Comparison of ENCODE assay signal across 8 cellular contexts in genomic region chr22:43945632-43946390, GRCh38. TPM values are rescaled to one million over a fixed set of nuclear protein-coding genes. Genes with fewer than 3 reads are reported as not detected.
DNase-seq lines count a peak whose midpoint lies in the region; ATAC-seq, FAIRE-seq and TF ChIP-seq lines count a peak whose summit lies in the region.

No MANE protein-coding gene starts in this region.

- no peak overlapping the region for H3K9ac ChIP-seq in HUES48 (ENCODE audit: low read depth, low read length)
- H3K9ac ChIP-seq in adipocyte (ENCODE audit: low read length): no peak overlapping the region

- WGBS in right cardiac atrium: 50% methylated on average over 12 of the region's 12 CpGs

- no peak for FAIRE-seq in D721Med (lab: Jason Lieb, UNC)

- no peaks in the 10 kb centered on the region for H3K4me1 ChIP-seq in HUES48 (ENCODE audit: control insufficient read depth, insufficient read depth, low read length)
- no peaks in the 10 kb centered on the region for H3K4me1 ChIP-seq in adipocyte (ENCODE audit: control insufficient read depth, insufficient read depth, low read length)
- H3K4me1 ChIP-seq in right cardiac atrium (ENCODE audit: control insufficient read depth, insufficient read depth, low read length): no peaks in the 10 kb centered on the region

- H3K9me3 ChIP-seq in HUES48 (ENCODE audit: control insufficient read depth, insufficient read depth, low read length) (no peaks in the 10 kb centered on the region), adipocyte (ENCODE audit: control insufficient read depth, low read length) (peaks cover 4% of the 10 kb centered on the region), right cardiac atrium (ENCODE audit: control insufficient read depth, low read length) (no peaks in the 10 kb centered on the region)

- ATAC-seq in right cardiac atrium (peak; percentile 81 to 83), GM19397 (IDR thresholded peaks at IDR 0.05; ENCODE audit: unreplicated experiment) (no peak), HG02870 (IDR thresholded peaks at IDR 0.05; ENCODE audit: unreplicated experiment) (no peak)

- DNase-seq in D721Med (ENCODE audit: insufficient read length, low spot score) (no peak), SW480 (ENCODE audit: low spot score) (peak; percentile 56), adipocyte (ENCODE audit: low read depth) (peak; percentile 83), right cardiac atrium (peak; percentile 53 to 80 (median 72))
- peak; percentile 39 to 66 for DNase-seq in stimulated activated CD4-positive, alpha-beta T cell treated with anti-CD3 and anti-CD28 coated beads, Interleukin-12 subunit alpha, Interleukin-12 subunit beta, amount 100 ng/mL, for 24 hours (ENCODE audit: low read depth in 2 of 2)

- TF ChIP-seq CTCF in D721Med (IDR thresholded peaks at IDR 0.05; ENCODE audit: insufficient read depth, missing control alignments): peak; percentile 63

- H3K36me3 ChIP-seq in HUES48 (ENCODE audit: control insufficient read depth, insufficient read depth, low read length) (peaks cover 52% of the 10 kb centered on the region), adipocyte (ENCODE audit: control insufficient read depth, insufficient read depth, low read length, severe bottlenecking) (peaks cover 92% of the 10 kb centered on the region)

- H3K27me3 ChIP-seq in HUES48 (ENCODE audit: control insufficient read depth, insufficient read depth, low read length) (no peaks in the 10 kb centered on the region), adipocyte (replicated peaks; ENCODE audit: control insufficient read depth, insufficient read depth, low read length) (no peaks in the 10 kb centered on the region), right cardiac atrium (ENCODE audit: control insufficient read depth, insufficient read depth) (no peaks in the 10 kb centered on the region)

- H3K27ac ChIP-seq in HUES48 (ENCODE audit: low read depth, low read length): peak overlapping the region; percentile 32
- no peak overlapping the region for H3K27ac ChIP-seq in right cardiac atrium (ENCODE audit: low read length)

- no peak overlapping the region for H3K4me3 ChIP-seq in HUES48 (ENCODE audit: low read depth, low read length)
- no peak overlapping the region for H3K4me3 ChIP-seq in adipocyte (ENCODE audit: low read length)
- H3K4me3 ChIP-seq in right cardiac atrium (ENCODE audit: low read length): no peak overlapping the region

- intact Hi-C loops in right cardiac atrium (cut with DNase I): no loop called here

RNA-seq across cellular contexts. Expression of gene SAMM50, which starts 9.4 kb away (rescaled TPM):
- total RNA-seq in right cardiac atrium: 10 to 100 TPM; 53.3 to 65.3 (median 61.2) TPM
- polyA plus RNA-seq in right cardiac atrium: 48.0 TPM

RNA-seq across cellular contexts. Expression of gene PNPLA3, which starts 22.2 kb away (rescaled TPM):
- 1 to 10 TPM in 1 of 4 donors, under 1 TPM in 1, not detected in 2; 0.15 to 1.0 TPM for total RNA-seq in right cardiac atrium
- 0.48 TPM for polyA plus RNA-seq in right cardiac atrium

RNA-seq across cellular contexts. Expression of gene PNPLA5, which starts 54.0 kb away (rescaled TPM):
- not detected for total RNA-seq in right cardiac atrium
- polyA plus RNA-seq in right cardiac atrium: not detected

Comparison
In these comparisons a context has a peak if more than half of its experiments do, and no peak if none do; other contexts are left out.
1. ATAC-seq: peak in right cardiac atrium (2 of 2); none in GM19397 (single experiment) and HG02870 (single experiment).